ENCODE assay signal across 9 cellular contexts in genomic region chr17:37742762-37743611, GRCh38. TPM values are rescaled to one million over a fixed set of nuclear protein-coding genes. Genes with fewer than 3 reads are reported as not detected.
A peak's percentile ranks its signal among the peaks of the same experiment; 100 is the strongest.
DNase-seq lines count a peak whose midpoint lies in the region; ATAC-seq and TF ChIP-seq lines count a peak whose summit lies in the region.
"Had no signal": no experiment of that assay in that cellular context is flagged by ENCODE, and none has a peak within 500 bp of the region (broad histone marks: within the 10 kb centered on the region; RNA-seq: fewer than 3 reads in every experiment).

No MANE protein-coding gene starts in this region.

- peaks cover 8 to 42% (median 32%) of the 10 kb centered on the region in 9 donors for H3K4me1 ChIP-seq in heart right ventricle
- peaks cover 5 to 20% of the 10 kb centered on the region in 2 donors for H3K4me1 ChIP-seq in ascending aorta
- H3K4me1 ChIP-seq in lung (ENCODE audit: control insufficient read depth in 2 of 2, insufficient read depth in 2 of 2, low read length in 2 of 2): peaks cover 6 to 11% of the 10 kb centered on the region in 2 donors
- H3K4me1 ChIP-seq in urinary bladder (ENCODE audit: insufficient read depth): peaks cover 5% of the 10 kb centered on the region

- H3K9me3 ChIP-seq in heart right ventricle (no peaks in the 10 kb centered on the region), ascending aorta (no peaks in the 10 kb centered on the region), lung (ENCODE audit: control insufficient read depth in 2 of 2, insufficient read depth in 1 of 2, low read length in 1 of 2) (no peaks in the 10 kb centered on the region)

- TF ChIP-seq CTCF in heart right ventricle (IDR thresholded peaks at IDR 0.05) (no peak), ascending aorta (IDR thresholded peaks at IDR 0.05) (no peak), lung (IDR thresholded peaks at IDR 0.05; ENCODE audit: control extremely low read depth, extremely low read depth) (no peak)

- intact Hi-C loops in heart right ventricle (cut with DNase I) (no loop called here), left ventricle myocardium superior (cut with micrococcal nuclease) (no loop called here), ascending aorta (cut with DNase I) (no loop called here)

- DNase-seq in heart right ventricle: no peak
- DNase-seq in left ventricle myocardium superior: no peak
- no peak for DNase-seq in ascending aorta (ENCODE audit: low spot score in 2 of 2)
- no peak for DNase-seq in lung (ENCODE audit: low spot score)
- no peak for DNase-seq in NCI-H128 (lab: John Stamatoyannopoulos, UW; ENCODE audit: unreplicated experiment)
- DNase-seq in NCI-H1436 treated with DMSO at 0.1 percent for 48 hours (lab: John Stamatoyannopoulos, UW): no peak
- DNase-seq: NCI-H1092 treated with DMSO at 0.1 percent for 48 hours had no signal

- peaks cover 41 to 100% (median 100%) of the 10 kb centered on the region in 7 donors for H3K27me3 ChIP-seq in heart right ventricle
- peaks cover 35% of the 10 kb centered on the region for H3K27me3 ChIP-seq in ascending aorta
- no peaks in the 10 kb centered on the region for H3K27me3 ChIP-seq in lung (ENCODE audit: control insufficient read depth, insufficient read depth)

- ATAC-seq in heart right ventricle (peak in 2 of 8 donors; percentile 17 to 32), left ventricle myocardium superior (no peak), lung (ENCODE audit: insufficient read depth, low FRiP score) (no peak), HG03521 (IDR thresholded peaks at IDR 0.05; ENCODE audit: unreplicated experiment) (no peak)

- no peaks in the 10 kb centered on the region for H3K36me3 ChIP-seq in heart right ventricle
- H3K36me3 ChIP-seq in ascending aorta: no peaks in the 10 kb centered on the region
- no peaks in the 10 kb centered on the region for H3K36me3 ChIP-seq in lung (ENCODE audit: control insufficient read depth in 2 of 2, insufficient read depth in 2 of 2, low read length in 2 of 2)
- H3K36me3 ChIP-seq in urinary bladder (ENCODE audit: insufficient read depth): no peaks in the 10 kb centered on the region

- 3% methylated on average over 76 of the region's 76 CpGs for WGBS in heart right ventricle, 2 donors
- WGBS in lung, 2 donors: 2 to 4% methylated on average over 59 to 76 of the region's 76 CpGs
- WGBS in urinary bladder: 3% methylated on average over 76 of the region's 76 CpGs

- H3K4me3 ChIP-seq in heart right ventricle (peak overlapping the region in 9 of 10 donors; percentile 7 to 52 (median 36)), ascending aorta (peak overlapping the region; percentile 37 to 57), lung (peak overlapping the region; percentile 57), urinary bladder (ENCODE audit: low read depth, low read length) (peak overlapping the region; percentile 36)

- H3K27ac ChIP-seq in heart right ventricle: no peak overlapping the region
- H3K27ac ChIP-seq in ascending aorta: no peak overlapping the region
- H3K27ac ChIP-seq in lung (ENCODE audit: low read depth in 1 of 2, low read length in 1 of 2): peak overlapping the region in 1 of 2 donors; percentile 94
- H3K27ac ChIP-seq in urinary bladder (ENCODE audit: low read depth): peak overlapping the region; percentile 85

RNA-seq across cellular contexts. Expression of gene HNF1B, which starts 1.9 kb away (rescaled TPM):
- total RNA-seq in heart right ventricle (not detected), left ventricle myocardium superior (not detected), ascending aorta (not detected), lung (10 to 100 TPM; 12.4 to 18.9 TPM), urinary bladder (0.74 TPM)
- polyA plus RNA-seq in heart right ventricle (not detected), lung (10 to 100 TPM in 1 of 2 donors, 1 to 10 TPM in 1; 4.1 to 12.4 TPM), urinary bladder (1.5 TPM)
